In genomic region chr19:38615007-38615581, GRCh38 we compare ENCODE assay signal across 1 cellular context.
A peak's percentile ranks its signal among the peaks of the same experiment; 100 is the strongest.
TF ChIP-seq lines count a peak whose summit lies in the region.

No MANE protein-coding gene starts in this region.

TF ChIP-seq in GM12878, 131 proteins besides CTCF, POLR2A, EP300 and RAD21:
- no peak for TF ChIP-seq PRDM15 (CRISPR knock-in tag; IDR thresholded peaks at IDR 0.05)
- no peak for TF ChIP-seq CBX3 (IDR thresholded peaks at IDR 0.05; ENCODE audit: borderline replicate concordance, low read depth)
- no peak for TF ChIP-seq BCL3 (IDR thresholded peaks at IDR 0.05; ENCODE audit: borderline replicate concordance, insufficient read depth, low read depth, low read length, poor library complexity, severe bottlenecking)
- TF ChIP-seq ZZZ3 (IDR thresholded peaks at IDR 0.05; ENCODE audit: control insufficient read depth, insufficient read length, low read depth): no peak
- no peak for TF ChIP-seq TBL1XR1 (IDR thresholded peaks at IDR 0.05; ENCODE audit: low read depth, low read length)
- TF ChIP-seq SMARCA5 (IDR thresholded peaks at IDR 0.05): no peak
- TF ChIP-seq IRF5 (IDR thresholded peaks at IDR 0.05; ENCODE audit: borderline replicate concordance): no peak
- TF ChIP-seq POLR2AphosphoS2 (IDR thresholded peaks at IDR 0.05; ENCODE audit: low read depth, low read length): no peak
- TF ChIP-seq ZBTB11 (CRISPR knock-in tag; IDR thresholded peaks at IDR 0.05): no peak
- peak; percentile 74 for TF ChIP-seq RAD51 (IDR thresholded peaks at IDR 0.05)
- TF ChIP-seq MTA3 (IDR thresholded peaks at IDR 0.05; ENCODE audit: borderline replicate concordance, low read length): no peak
- TF ChIP-seq MLLT1 (IDR thresholded peaks at IDR 0.05): no peak
- no peak for TF ChIP-seq NFYA (IDR thresholded peaks at IDR 0.05; ENCODE audit: borderline replicate concordance, low read depth, low read length)
- TF ChIP-seq ESRRA (IDR thresholded peaks at IDR 0.05; ENCODE audit: low read length): no peak
- peak; percentile 17; the same call in 1 of the 2 replicates for TF ChIP-seq NBN (IDR thresholded peaks at IDR 0.05)
- TF ChIP-seq SP1 (IDR thresholded peaks at IDR 0.05; ENCODE audit: low read depth, low read length): no peak
